Comparison of ENCODE assay signal across 9 cellular contexts in the genomic region with DNA sequence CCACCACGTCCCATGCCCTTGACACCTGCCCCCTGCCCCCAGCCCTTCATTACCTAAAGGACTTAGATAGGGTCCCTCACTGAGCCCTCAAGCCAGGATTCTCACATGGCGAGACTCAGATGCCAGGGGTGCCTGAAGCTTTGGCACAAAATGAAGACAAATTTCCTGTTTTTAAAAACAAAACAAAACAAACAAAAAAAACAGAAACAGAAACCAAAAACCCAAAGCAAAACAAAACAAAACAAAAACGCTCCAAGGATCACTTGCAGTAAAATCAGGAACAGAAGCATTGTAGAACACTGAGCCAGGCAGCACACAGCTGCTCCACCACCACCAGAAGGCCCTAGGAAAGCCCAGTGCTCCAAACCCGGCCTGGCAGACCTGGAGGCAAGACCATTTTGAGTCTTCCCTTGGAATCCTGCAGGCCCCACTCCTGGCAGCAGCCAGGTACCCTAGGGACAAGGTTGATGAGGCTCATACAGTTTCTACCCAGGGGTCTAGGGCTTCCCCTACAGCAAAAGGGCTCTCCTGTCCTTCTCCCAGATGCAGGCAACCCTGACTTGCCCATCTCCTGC. TPM values are rescaled to one million over a fixed set of nuclear protein-coding genes. Genes with fewer than 3 reads are reported as not detected.
DNase-seq lines count a peak whose midpoint lies in the region; ATAC-seq and TF ChIP-seq lines count a peak whose summit lies in the region.
"Had no signal": no experiment of that assay in that cellular context is flagged by ENCODE, and none has a peak within 500 bp of the region (broad histone marks: within the 10 kb centered on the region; RNA-seq: fewer than 3 reads in every experiment).

No MANE protein-coding gene starts in this region.

- H3K4me1 ChIP-seq in adipocyte (ENCODE audit: control insufficient read depth, insufficient read depth, low read length) (peaks cover 20% of the 10 kb centered on the region), upper lobe of left lung (peaks cover 59 to 73% (median 66%) of the 10 kb centered on the region in 4 donors)

- H3K36me3 Mint-ChIP-seq in activated naive CD4-positive, alpha-beta T cell treated with anti-CD3 and anti-CD28 coated beads, Interleukin-2, amount 10 ng/mL, durations not matched to agents 7 days and 5 days = no peaks in the 10 kb centered on the region
- H3K36me3 Mint-ChIP-seq in activated naive CD4-positive, alpha-beta T cell treated with anti-CD3 and anti-CD28 coated beads, Interleukin-2, amount 50 U/mL, for 72 hours = no peaks in the 10 kb centered on the region

- H3K4me1 Mint-ChIP-seq in activated naive CD4-positive, alpha-beta T cell treated with anti-CD3 and anti-CD28 coated beads, Interleukin-2, amount 10 ng/mL, durations not matched to agents 7 days and 5 days = peaks cover 35% of the 10 kb centered on the region

- no peak overlapping the region for H3K4me3 ChIP-seq in adipocyte (ENCODE audit: low read length)
- no peak overlapping the region for H3K4me3 ChIP-seq in upper lobe of left lung
- no peak overlapping the region for H3K4me3 ChIP-seq in WERI-Rb-1 (ENCODE audit: low read depth, low read length)

- H3K9ac ChIP-seq in adipocyte (ENCODE audit: low read length) = no peak overlapping the region

- CTCF ChIA-PET in activated naive CD4-positive, alpha-beta T cell treated with anti-CD3 and anti-CD28 coated beads, Interleukin-2, amount 10 ng/mL, durations not matched to agents 7 days and 5 days (lab: Charles Lee) = interaction anchor here (1.5 kb wide), 1 partner anchor 21 kb away, joined by 4 read pairs; a partner anchor contains a TSS

- H3K9me3 ChIP-seq in adipocyte (ENCODE audit: control insufficient read depth, low read length) (no peaks in the 10 kb centered on the region), upper lobe of left lung (no peaks in the 10 kb centered on the region), WERI-Rb-1 (ENCODE audit: severe bottlenecking) (no peaks in the 10 kb centered on the region)

- no peak for ATAC-seq in activated naive CD4-positive, alpha-beta T cell treated with anti-CD3 and anti-CD28 coated beads, Interleukin-2, amount 50 U/mL, for 72 hours
- no peak for ATAC-seq in upper lobe of left lung (ENCODE audit: low FRiP score in 2 of 2)

- H3K9me3 Mint-ChIP-seq in activated naive CD4-positive, alpha-beta T cell treated with anti-CD3 and anti-CD28 coated beads, Interleukin-2, amount 10 ng/mL, durations not matched to agents 7 days and 5 days = no peaks in the 10 kb centered on the region
- H3K9me3 Mint-ChIP-seq in activated naive CD4-positive, alpha-beta T cell treated with anti-CD3 and anti-CD28 coated beads, Interleukin-2, amount 50 U/mL, for 72 hours = no peaks in the 10 kb centered on the region

- no peak for TF ChIP-seq CTCF in upper lobe of left lung (IDR thresholded peaks at IDR 0.05)
- TF ChIP-seq CTCF in WERI-Rb-1 (IDR thresholded peaks at IDR 0.05; ENCODE audit: low read depth, low read length) = no peak

- no peak overlapping the region for H3K4me3 Mint-ChIP-seq in activated naive CD4-positive, alpha-beta T cell treated with anti-CD3 and anti-CD28 coated beads, Interleukin-2, amount 10 ng/mL, durations not matched to agents 7 days and 5 days

- H3K36me3 ChIP-seq in adipocyte (ENCODE audit: control insufficient read depth, insufficient read depth, low read length, severe bottlenecking) (no peaks in the 10 kb centered on the region), upper lobe of left lung (no peaks in the 10 kb centered on the region), WERI-Rb-1 (peaks cover 3% of the 10 kb centered on the region)

- no peak for DNase-seq in activated naive CD4-positive, alpha-beta T cell treated with anti-CD3 and anti-CD28 coated beads, Interleukin-2, amount 10 ng/mL, durations not matched to agents 7 days and 5 days
- no peak for DNase-seq in activated naive CD4-positive, alpha-beta T cell treated with anti-CD3 and anti-CD28 coated beads, Interleukin-2, amount 50 U/mL, for 72 hours (ENCODE audit: low spot score in 2 of 2)
- peak; percentile 62 for DNase-seq in adipocyte (ENCODE audit: low read depth)
- no peak for DNase-seq in upper lobe of left lung
- no peak for DNase-seq in HuH-7.5 (ENCODE audit: low spot score)
- no peak for DNase-seq in effector CD8-positive, alpha-beta T cell (lab: John Stamatoyannopoulos, UW)
- DNase-seq in WERI-Rb-1 = no peak
- DNase-seq: NCI-H524 treated with DMSO at 0.1 percent for 48 hours had no signal

- TF ChIP-seq EP300 in upper lobe of left lung (IDR thresholded peaks at IDR 0.05) = no peak

- H3K27me3 ChIP-seq in adipocyte (replicated peaks; ENCODE audit: control insufficient read depth, insufficient read depth, low read length) = no peaks in the 10 kb centered on the region
- H3K27me3 ChIP-seq in layer of hippocampus (ENCODE audit: control insufficient read depth, insufficient read depth, low read length) = no peaks in the 10 kb centered on the region
- no peaks in the 10 kb centered on the region for H3K27me3 ChIP-seq in upper lobe of left lung
- H3K27me3 ChIP-seq in WERI-Rb-1 (ENCODE audit: insufficient read depth, low read depth, severe bottlenecking) = no peaks in the 10 kb centered on the region

- H3K27me3 Mint-ChIP-seq in activated naive CD4-positive, alpha-beta T cell treated with anti-CD3 and anti-CD28 coated beads, Interleukin-2, amount 10 ng/mL, durations not matched to agents 7 days and 5 days = no peaks in the 10 kb centered on the region

- H3K27ac ChIP-seq in layer of hippocampus (ENCODE audit: low read depth, low read length) = peak overlapping the region; percentile 85
- H3K27ac ChIP-seq in upper lobe of left lung = peak overlapping the region; percentile 58 to 88 (median 62)
- H3K27ac ChIP-seq in WERI-Rb-1 = no peak overlapping the region; the same call in 1 of the 2 replicates

- peak overlapping the region; percentile 35 for H3K27ac Mint-ChIP-seq in activated naive CD4-positive, alpha-beta T cell treated with anti-CD3 and anti-CD28 coated beads, Interleukin-2, amount 10 ng/mL, durations not matched to agents 7 days and 5 days
- H3K27ac Mint-ChIP-seq in activated naive CD4-positive, alpha-beta T cell treated with anti-CD3 and anti-CD28 coated beads, Interleukin-2, amount 50 U/mL, for 72 hours = no peak overlapping the region

- WGBS in upper lobe of left lung, 2 donors = 45 to 51% methylated on average over 4 of the region's 4 CpGs

- TF ChIP-seq POLR2A in upper lobe of left lung (IDR thresholded peaks at IDR 0.05) = no peak

RNA-seq across cellular contexts. Expression of a gene that starts 20.8 kb away (rescaled TPM):
- total RNA-seq in activated naive CD4-positive, alpha-beta T cell treated with anti-CD3 and anti-CD28 coated beads, Interleukin-2, amount 50 U/mL, for 72 hours = 10 to 100 TPM; 38.8 to 62.8 TPM
- total RNA-seq in upper lobe of left lung = 100 to 1,000 TPM in 1 of 6 donors, 10 to 100 TPM in 5; 37.4 to 214 (median 67.4) TPM
